ENCODE assay signal across 13 cellular contexts in genomic region chr1:172090511-172090817, GRCh38.
"Had no signal": no experiment of that assay in that cellular context is flagged by ENCODE, and none has a peak within 500 bp of the region (broad histone marks: within the 10 kb centered on the region; RNA-seq: fewer than 3 reads in every experiment).

No MANE protein-coding gene starts in this region.

- H3K9me3 ChIP-seq: esophagus muscularis mucosa, left lung, sigmoid colon, SK-N-SH, upper lobe of right lung had no signal

- H3K36me3 Mint-ChIP-seq: brain had no signal

- H3K4me1 Mint-ChIP-seq: neural crest cell had no signal

- H3K4me3 Mint-ChIP-seq: activated CD4-positive, alpha-beta T cell treated with anti-CD3 and anti-CD28 coated beads, Interleukin-2, amount 10 ng/mL, durations not matched to agents 7 days and 5 days; activated naive CD4-positive, alpha-beta T cell treated with anti-CD3 and anti-CD28 coated beads for 36 hours; brain; neural crest cell had no signal

- H3K27ac ChIP-seq: esophagus muscularis mucosa, left lung, sigmoid colon, upper lobe of right lung, VCaP had no signal

- H3K27ac Mint-ChIP-seq: activated CD4-positive, alpha-beta T cell treated with anti-CD3 and anti-CD28 coated beads, Interleukin-2, amount 10 ng/mL, durations not matched to agents 7 days and 5 days; activated naive CD4-positive, alpha-beta T cell treated with anti-CD3 and anti-CD28 coated beads for 36 hours; progenitor cell of endocrine pancreas had no signal

- DNase-seq: caudate nucleus, midbrain had no signal

- H3K27me3 Mint-ChIP-seq: activated CD4-positive, alpha-beta T cell treated with anti-CD3 and anti-CD28 coated beads, Interleukin-2, amount 10 ng/mL, durations not matched to agents 7 days and 5 days; brain; progenitor cell of endocrine pancreas had no signal

- H3K9me3 Mint-ChIP-seq: activated CD4-positive, alpha-beta T cell treated with anti-CD3 and anti-CD28 coated beads, Interleukin-2, amount 10 ng/mL, durations not matched to agents 7 days and 5 days; activated naive CD4-positive, alpha-beta T cell treated with anti-CD3 and anti-CD28 coated beads for 36 hours; brain; neural crest cell had no signal
